10 cellular contexts compared by ENCODE assay signal in the genomic region with DNA sequence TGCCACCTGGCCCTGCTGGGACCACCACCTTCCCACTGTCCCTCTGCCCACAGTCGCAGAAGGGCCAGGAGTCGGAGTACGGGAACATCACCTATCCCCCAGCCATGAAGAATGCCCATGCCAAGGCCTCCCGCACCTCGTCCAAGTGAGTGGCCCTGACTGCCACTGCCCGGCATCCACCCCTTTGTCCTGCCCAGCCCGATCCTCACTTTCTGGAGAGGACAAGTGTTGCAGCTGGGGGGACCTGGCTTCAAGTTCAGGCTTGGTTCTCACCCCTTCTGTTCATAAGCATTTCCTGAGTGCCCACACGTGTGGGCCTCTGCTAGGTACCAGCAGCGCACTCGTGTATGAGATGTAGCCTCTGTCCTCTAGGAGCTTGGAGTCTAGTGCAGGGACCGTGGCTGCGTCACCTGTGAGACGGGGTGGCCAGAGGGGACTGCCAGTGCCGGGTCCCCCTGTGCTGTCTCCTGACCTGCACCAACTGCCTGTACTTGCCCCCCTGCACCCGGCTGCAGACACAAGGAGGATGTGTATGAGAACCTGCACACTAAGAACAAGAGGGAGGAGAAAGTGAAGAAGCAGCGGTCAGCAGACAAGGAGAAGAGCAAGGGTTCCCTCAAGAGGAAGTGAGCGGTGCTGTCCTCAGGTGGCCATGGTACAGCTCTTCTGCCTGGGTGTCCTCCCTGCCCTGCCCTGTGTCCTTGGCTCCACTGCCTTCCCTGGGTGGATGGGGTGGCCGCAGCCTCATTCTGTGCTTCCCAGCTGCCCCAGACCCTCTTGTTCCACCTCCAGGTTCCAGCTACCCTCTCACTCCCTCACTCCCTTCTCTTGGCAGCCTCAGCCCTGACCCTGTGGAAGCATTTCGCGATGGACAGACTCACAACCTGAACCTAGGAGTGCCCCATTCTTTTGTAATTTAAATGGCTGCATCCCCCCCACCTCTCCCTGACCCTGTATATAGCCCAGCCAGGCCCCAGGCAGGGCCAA. TPM values are rescaled to one million over a fixed set of nuclear protein-coding genes. Genes with fewer than 3 reads are reported as not detected.
DNase-seq lines count a peak whose midpoint lies in the region; ATAC-seq and TF ChIP-seq lines count a peak whose summit lies in the region.
"Had no signal": no experiment of that assay in that cellular context is flagged by ENCODE, and none has a peak within 500 bp of the region (broad histone marks: within the 10 kb centered on the region; RNA-seq: fewer than 3 reads in every experiment).

No MANE protein-coding gene starts in this region.

- H3K4me2 ChIP-seq in GM23248 (ENCODE audit: unreplicated experiment) (peak overlapping the region; percentile 28), fibroblast of lung (ENCODE audit: extremely low read depth, insufficient read depth, low read length) (no peak overlapping the region), smooth muscle cell (peak overlapping the region; percentile 75)
- H3K4me2 ChIP-seq: KMS-11 had no signal

- H3K27ac Mint-ChIP-seq in CD14-positive monocyte (peak overlapping the region; percentile 93 to 99 (median 96)), glutamatergic neuron (ENCODE audit: unreplicated experiment) (no peak overlapping the region)
- peak overlapping the region; percentile 96 for H3K27ac Mint-ChIP-seq in T-helper 1 cell treated with Interleukin-12 subunit alpha and Interleukin-12 subunit beta and Interleukin-4 antibody, amounts not matched to agents 30 μg/mL and 1 μg/mL, for 36 hours

- TF ChIP-seq CTCF in CD14-positive monocyte (IDR thresholded peaks at IDR 0.05) (peak; percentile 43), fibroblast of lung (conservative IDR thresholded peaks at IDR 0.05 in 1 of 2, IDR thresholded peaks at IDR 0.05 in 1 of 2; ENCODE audit: low read depth in 1 of 2, low read length in 2 of 2) (peak in 1 of 2 donors; percentile 27), smooth muscle cell (IDR thresholded peaks at IDR 0.05; ENCODE audit: borderline replicate concordance, insufficient read depth, poor library complexity, severe bottlenecking) (no peak), glutamatergic neuron (IDR thresholded peaks at IDR 0.05; ENCODE audit: partially characterized antibody, unreplicated experiment) (no peak)

- no peak for ATAC-seq in GM21528 (IDR thresholded peaks at IDR 0.05; ENCODE audit: low FRiP score, unreplicated experiment)

- H3F3A ChIP-seq in GM23248 (ENCODE audit: insufficient read depth) (peaks cover 16% of the 10 kb centered on the region), smooth muscle cell (ENCODE audit: low read depth) (peaks cover 23% of the 10 kb centered on the region)

- WGBS in GM23248 (ENCODE audit: low coverage in 1 of 2, low lambda C conversion rate in 2 of 2, missing lambda C conversion rate in 2 of 2), 2 experiments, result 81% methylated on average over 20 of the region's 20 CpGs
- WGBS in smooth muscle cell (ENCODE audit: low lambda C conversion rate), result 87% methylated on average over 20 of the region's 20 CpGs

- H3K27ac ChIP-seq in GM23248 (peak overlapping the region; percentile 86), fibroblast of lung (ENCODE audit: insufficient read depth, low read length) (no peak overlapping the region), smooth muscle cell (ENCODE audit: low read depth) (peak overlapping the region; percentile 96)

- H3K79me2 ChIP-seq in GM23248 (ENCODE audit: insufficient read depth) (no peaks in the 10 kb centered on the region), fibroblast of lung (ENCODE audit: control insufficient read depth, insufficient read depth, low read length) (no peaks in the 10 kb centered on the region), smooth muscle cell (ENCODE audit: low read depth) (no peaks in the 10 kb centered on the region)

- H4K20me1 ChIP-seq in GM23248 (ENCODE audit: insufficient read depth), result no peaks in the 10 kb centered on the region
- H4K20me1 ChIP-seq in fibroblast of lung (ENCODE audit: control insufficient read depth, extremely low read depth, insufficient read depth, low read length), result no peaks in the 10 kb centered on the region
- peaks cover 4% of the 10 kb centered on the region for H4K20me1 ChIP-seq in smooth muscle cell (ENCODE audit: low read depth)

- H3K36me3 Mint-ChIP-seq in CD14-positive monocyte, result peaks cover 52 to 69% of the 10 kb centered on the region in 2 donors
- H3K36me3 Mint-ChIP-seq in T-helper 1 cell treated with Interleukin-12 subunit alpha and Interleukin-12 subunit beta and Interleukin-4 antibody, amounts not matched to agents 30 μg/mL and 1 μg/mL, for 36 hours (ENCODE audit: low read depth), result peaks cover 48% of the 10 kb centered on the region
- H3K36me3 Mint-ChIP-seq in glutamatergic neuron (ENCODE audit: unreplicated experiment), result no peaks in the 10 kb centered on the region

- H3K27me3 ChIP-seq in GM23248 (replicated peaks; ENCODE audit: insufficient read depth) (no peaks in the 10 kb centered on the region), fibroblast of lung (ENCODE audit: control insufficient read depth, insufficient read depth, low read length) (no peaks in the 10 kb centered on the region), smooth muscle cell (ENCODE audit: low read depth) (no peaks in the 10 kb centered on the region)

- peaks cover 0 to 7% (median 0%) of the 10 kb centered on the region in 3 donors for H3K27me3 Mint-ChIP-seq in CD14-positive monocyte (ENCODE audit: low read depth in 3 of 3)
- no peaks in the 10 kb centered on the region for H3K27me3 Mint-ChIP-seq in T-helper 1 cell treated with Interleukin-12 subunit alpha and Interleukin-12 subunit beta and Interleukin-4 antibody, amounts not matched to agents 30 μg/mL and 1 μg/mL, for 36 hours (ENCODE audit: low read depth)
- peaks cover 9% of the 10 kb centered on the region for H3K27me3 Mint-ChIP-seq in glutamatergic neuron (ENCODE audit: unreplicated experiment)

- H3K9me3 ChIP-seq in GM23248 (ENCODE audit: low read depth), result no peaks in the 10 kb centered on the region
- no peaks in the 10 kb centered on the region for H3K9me3 ChIP-seq in fibroblast of lung (ENCODE audit: control insufficient read depth, insufficient read depth, low read depth, low read length)
- no peaks in the 10 kb centered on the region for H3K9me3 ChIP-seq in smooth muscle cell (replicated peaks; ENCODE audit: low read depth)

- no peaks in the 10 kb centered on the region for H3K9me2 ChIP-seq in GM23248 (ENCODE audit: insufficient read depth)

- intact Hi-C loops in CD14-positive monocyte (cut with micrococcal nuclease), result loop anchor here (1.0 to 5.0 kb wide), 3 partner anchors 7 to 88 kb away; a partner anchor contains a TSS

- H3K4me3 Mint-ChIP-seq in CD14-positive monocyte (peak overlapping the region; percentile 65 to 77), glutamatergic neuron (ENCODE audit: unreplicated experiment) (no peak overlapping the region)
- H3K4me3 Mint-ChIP-seq in T-helper 1 cell treated with Interleukin-12 subunit alpha and Interleukin-12 subunit beta and Interleukin-4 antibody, amounts not matched to agents 30 μg/mL and 1 μg/mL, for 36 hours, result peak overlapping the region; percentile 15

- peaks cover 4% of the 10 kb centered on the region for H3K36me3 ChIP-seq in GM23248 (ENCODE audit: low read depth)
- H3K36me3 ChIP-seq in fibroblast of lung (ENCODE audit: control insufficient read depth, insufficient read depth, low read length), result no peaks in the 10 kb centered on the region
- H3K36me3 ChIP-seq in smooth muscle cell (ENCODE audit: low read depth), result no peaks in the 10 kb centered on the region

- H3K4me3 ChIP-seq in GM23248, result peak overlapping the region; percentile 51
- H3K4me3 ChIP-seq in fibroblast of lung (replicated peaks in 1 of 4; ENCODE audit: control extremely low read depth in 1 of 4, insufficient read depth in 1 of 4, low read depth in 3 of 4, low read length in 4 of 4), result no peak overlapping the region
- H3K4me3 ChIP-seq in smooth muscle cell, result peak overlapping the region; percentile 56

- H3K4me1 ChIP-seq in GM23248 (ENCODE audit: insufficient read depth) (0 out of 2 replicates have a peak, but pooled peaks cover 7% of the 10 kb centered on the region), fibroblast of lung (ENCODE audit: control insufficient read depth, extremely low read depth, insufficient read depth, low read length) (peaks cover 4% of the 10 kb centered on the region), smooth muscle cell (ENCODE audit: low read depth) (peaks cover 19% of the 10 kb centered on the region)

- H2AFZ ChIP-seq in GM23248 (peak overlapping the region; percentile 78), fibroblast of lung (ENCODE audit: low read length) (no peak overlapping the region), smooth muscle cell (ENCODE audit: low read depth) (peak overlapping the region; percentile 71)

- H3K9ac ChIP-seq in GM23248 (peak overlapping the region; percentile 79), fibroblast of lung (ENCODE audit: insufficient read depth, low read length) (no peak overlapping the region), smooth muscle cell (ENCODE audit: low read depth) (peak overlapping the region; percentile 86)

- H3K9me3 Mint-ChIP-seq in CD14-positive monocyte (peaks cover 0 to 2% (median 0%) of the 10 kb centered on the region in 7 donors), glutamatergic neuron (ENCODE audit: unreplicated experiment) (peaks cover 9% of the 10 kb centered on the region)
- H3K9me3 Mint-ChIP-seq in T-helper 1 cell treated with Interleukin-12 subunit alpha and Interleukin-12 subunit beta and Interleukin-4 antibody, amounts not matched to agents 30 μg/mL and 1 μg/mL, for 36 hours, result no peaks in the 10 kb centered on the region
- H3K9me3 Mint-ChIP-seq: neural crest cell had no signal

- DNase-seq in CD14-positive monocyte (ENCODE audit: low spot score), result no peak
- DNase-seq in GM23248, result peak; percentile 51
- DNase-seq in fibroblast of lung (ENCODE audit: low read depth in 2 of 2), result peak; percentile 21 to 33
- no peak for DNase-seq in smooth muscle cell (lab: John Stamatoyannopoulos, UW; ENCODE audit: unreplicated experiment)
- DNase-seq in NCI-H1436 (lab: John Stamatoyannopoulos, UW), result no peak
- DNase-seq in glutamatergic neuron, result no peak

- in situ Hi-C loops in GM23248 (cut with MboI), result no loop called here

- H3K4me1 Mint-ChIP-seq in CD14-positive monocyte (peaks cover 93% of the 10 kb centered on the region), glutamatergic neuron (ENCODE audit: low read depth, unreplicated experiment) (peaks cover 3% of the 10 kb centered on the region)
- H3K4me1 Mint-ChIP-seq in T-helper 1 cell treated with Interleukin-12 subunit alpha and Interleukin-12 subunit beta and Interleukin-4 antibody, amounts not matched to agents 30 μg/mL and 1 μg/mL, for 36 hours (ENCODE audit: low read depth), result peaks cover 63% of the 10 kb centered on the region

RNA-seq across cellular contexts. Expression of a gene that starts 9.4 kb away (rescaled TPM):
- polyA plus RNA-seq in CD14-positive monocyte, result 100 to 1,000 TPM; 449 to 562 TPM
- total RNA-seq in GM23248 (2014; rRNA removed; shearing (Covaris generic)), result not detected in 2 replicates
- polyA plus RNA-seq in GM23248 (2016; fragmentation: Nextera tagmentation; extraction: Ambion mirVana), result 0.21 and 0.35 TPM in 2 replicates
- 0.26 TPM in 1 of 2 replicates, not detected in the other for total RNA-seq in fibroblast of lung
- 0.06 TPM in 1 of 2 replicates, not detected in the other for polyA plus RNA-seq in fibroblast of lung
- not detected in 2 replicates for polyA plus RNA-seq in fibroblast of lung (2012)
- 0.79 TPM in 1 of 2 replicates, not detected in the other for polyA minus RNA-seq in fibroblast of lung (ENCODE audit: low replicate concordance)
- total RNA-seq in smooth muscle cell, result 4.3 and 5.5 TPM in 2 replicates
- polyA plus RNA-seq in smooth muscle cell, result 2.8 and 8.7 TPM in 2 replicates
- 3.8 TPM for total RNA-seq in glutamatergic neuron (ENCODE audit: unreplicated experiment)

RNA-seq across cellular contexts. Expression of a gene that starts 9.9 kb away (rescaled TPM):
- 10 to 100 TPM; 90.6 to 91.9 TPM for polyA plus RNA-seq in CD14-positive monocyte
- total RNA-seq in GM23248 (2014; rRNA removed; shearing (Covaris generic)), result 212 and 221 TPM in 2 replicates
- 130 and 137 TPM in 2 replicates for polyA plus RNA-seq in GM23248 (2016; fragmentation: Nextera tagmentation; extraction: Ambion mirVana)
- total RNA-seq in fibroblast of lung, result 112 and 169 TPM in 2 replicates
- polyA plus RNA-seq in fibroblast of lung, result 193 and 266 TPM in 2 replicates
- 142 and 185 TPM in 2 replicates for polyA plus RNA-seq in fibroblast of lung (2012)
- 131 and 149 TPM in 2 replicates for polyA minus RNA-seq in fibroblast of lung (ENCODE audit: low replicate concordance)
- 148 and 162 TPM in 2 replicates for total RNA-seq in smooth muscle cell
- polyA plus RNA-seq in smooth muscle cell, result 139 and 155 TPM in 2 replicates
- total RNA-seq in glutamatergic neuron (ENCODE audit: unreplicated experiment), result 200 TPM

RNA-seq across cellular contexts. Expression of a gene that starts 10.1 kb away (rescaled TPM):
- 10 to 100 TPM; 33.1 to 35.3 TPM for polyA plus RNA-seq in CD14-positive monocyte
- total RNA-seq in GM23248 (2014; rRNA removed; shearing (Covaris generic)), result 25.9 and 39.2 TPM in 2 replicates
- polyA plus RNA-seq in GM23248 (2016; fragmentation: Nextera tagmentation; extraction: Ambion mirVana), result 68.6 and 72.1 TPM in 2 replicates
- 27.4 and 31.6 TPM in 2 replicates for total RNA-seq in fibroblast of lung
- polyA plus RNA-seq in fibroblast of lung, result 33.4 and 46.4 TPM in 2 replicates
- 54.2 and 86.5 TPM in 2 replicates for polyA plus RNA-seq in fibroblast of lung (2012)
- 14.1 and 35.4 TPM in 2 replicates for polyA minus RNA-seq in fibroblast of lung (ENCODE audit: low replicate concordance)
- 21.9 and 26.5 TPM in 2 replicates for total RNA-seq in smooth muscle cell
- 54.4 and 62.0 TPM in 2 replicates for polyA plus RNA-seq in smooth muscle cell
- 24.2 TPM for total RNA-seq in glutamatergic neuron (ENCODE audit: unreplicated experiment)

RNA-seq across cellular contexts. Expression of a gene that starts 16.8 kb away (rescaled TPM):
- polyA plus RNA-seq in CD14-positive monocyte (10 to 100 TPM; 19.1 to 24.2 TPM), GM23248 (2016; fragmentation: Nextera tagmentation; extraction: Ambion mirVana) (247 and 257 TPM in 2 replicates), fibroblast of lung (172 and 220 TPM in 2 replicates), smooth muscle cell (360 and 397 TPM in 2 replicates)
- total RNA-seq in GM23248 (2014; rRNA removed; shearing (Covaris generic)), result 261 and 264 TPM in 2 replicates
- total RNA-seq in fibroblast of lung (107 and 177 TPM in 2 replicates), smooth muscle cell (433 and 494 TPM in 2 replicates), glutamatergic neuron (ENCODE audit: unreplicated experiment) (184 TPM)
- polyA plus RNA-seq in fibroblast of lung (2012), result 181 and 214 TPM in 2 replicates
- polyA minus RNA-seq in fibroblast of lung (ENCODE audit: low replicate concordance), result 60.1 and 67.8 TPM in 2 replicates

RNA-seq across cellular contexts. Expression of a gene that starts 17.0 kb away (rescaled TPM):
- polyA plus RNA-seq in CD14-positive monocyte, result not detected
- not detected in 2 replicates for total RNA-seq in GM23248 (2014; rRNA removed; shearing (Covaris generic))
- not detected in 2 replicates for polyA plus RNA-seq in GM23248 (2016; fragmentation: Nextera tagmentation; extraction: Ambion mirVana)
- not detected in 2 replicates for total RNA-seq in fibroblast of lung
- not detected in 2 replicates for polyA plus RNA-seq in fibroblast of lung
- not detected in 2 replicates for polyA plus RNA-seq in fibroblast of lung (2012)
- not detected in 2 replicates for polyA minus RNA-seq in fibroblast of lung (ENCODE audit: low replicate concordance)
- not detected in 2 replicates for total RNA-seq in smooth muscle cell
- not detected in 2 replicates for polyA plus RNA-seq in smooth muscle cell
- total RNA-seq in glutamatergic neuron (ENCODE audit: unreplicated experiment), result not detected
- total RNA-seq: neural crest cell had no signal

Comparison
In these comparisons a context has a peak if more than half of its experiments do, and no peak if none do; other contexts are left out.
1. DNase-seq: peak in GM23248 (single experiment) and fibroblast of lung (2 of 2); none in CD14-positive monocyte (single experiment), smooth muscle cell (single experiment), NCI-H1436 (single experiment) and glutamatergic neuron (single experiment).
2. H3K4me3 ChIP-seq: peak in GM23248 (single experiment) and smooth muscle cell (single experiment); none in fibroblast of lung (0 of 4).